Comparison of ENCODE assay signal across 19 cellular contexts in the genomic region with DNA sequence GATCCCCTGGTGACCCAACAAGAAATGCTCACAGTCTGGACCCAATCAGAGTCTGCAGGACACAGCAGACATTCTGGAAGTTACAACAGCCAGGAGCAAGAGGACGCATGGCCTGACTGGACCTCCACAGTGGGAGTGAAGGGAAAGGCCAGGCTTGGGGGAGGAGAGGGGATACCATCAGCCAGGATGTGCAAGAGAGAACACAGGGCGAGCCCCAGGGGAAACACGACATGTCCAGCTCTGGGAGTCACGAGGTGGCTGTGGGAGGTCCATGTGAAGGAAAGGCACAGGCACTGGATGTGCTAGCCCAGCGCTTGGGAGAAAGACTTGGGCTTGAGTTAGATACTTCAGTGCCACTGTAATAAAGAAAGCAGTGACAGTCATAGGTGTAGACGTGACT.
"Had no signal": no experiment of that assay in that cellular context is flagged by ENCODE, and none has a peak within 500 bp of the region (broad histone marks: within the 10 kb centered on the region; RNA-seq: fewer than 3 reads in every experiment).

No MANE protein-coding gene starts in this region.

- H3K27ac Mint-ChIP-seq: endodermal cell had no signal

- H3K27ac ChIP-seq: brain microvascular endothelial cell, colonic mucosa, esophagus squamous epithelium, upper lobe of left lung had no signal

- H3K4me1 ChIP-seq: colonic mucosa, esophagus squamous epithelium had no signal

- H3K4me3 ChIP-seq: colonic mucosa, esophagus squamous epithelium, upper lobe of left lung had no signal

- DNase-seq: activated CD4-positive, alpha-beta T cell treated with anti-CD3 and anti-CD28 coated beads for 4 hours; activated CD4-positive, alpha-beta T cell treated with anti-CD3 and anti-CD28 coated beads, Interleukin-2, amount 50 U/mL, for 48 hours; activated CD4-positive, CD25-positive, alpha-beta regulatory T cell; activated CD8-positive, alpha-beta memory T cell treated with anti-CD3 and anti-CD28 coated beads, Interleukin-2, amount 50 U/mL, for 48 hours; activated naive CD4-positive, alpha-beta T cell treated with Interleukin-2 at 50 U/mL for 16 hours; activated T-cell treated with anti-CD3 and anti-CD28 coated beads, Interleukin-2, amount 50 U/mL, for 48 hours; anterior cingulate cortex; brain microvascular endothelial cell; colonic mucosa; endodermal cell; esophagus squamous epithelium; nephron progenitor cell; occipital lobe; stimulated activated CD4-positive, alpha-beta T cell treated with anti-CD3 and anti-CD28 coated beads, Interleukin-12 subunit alpha, Interleukin-12 subunit beta, amount 100 ng/mL, for 4 hours; stimulated activated CD4-positive, alpha-beta T cell treated with anti-CD3 and anti-CD28 coated beads, Interleukin-4, amount 100 ng/mL, for 4 hours; stimulated activated naive CD8-positive, alpha-beta T cell treated with anti-CD3 and anti-CD28 coated beads, Interleukin-15, Interleukin-2, amounts not matched to agents 100 U/mL and 50 U/mL, for 24 hours; T1000; upper lobe of left lung had no signal

- H3K4me3 Mint-ChIP-seq: central memory CD8-positive, alpha-beta T cell; endodermal cell; nephron progenitor cell had no signal

- H3K27me3 ChIP-seq: brain microvascular endothelial cell, colonic mucosa, esophagus squamous epithelium, upper lobe of left lung had no signal

- H3K9me3 Mint-ChIP-seq: central memory CD8-positive, alpha-beta T cell; endodermal cell had no signal

- H3K9me3 ChIP-seq: colonic mucosa, esophagus squamous epithelium, upper lobe of left lung had no signal

- H3K4me1 Mint-ChIP-seq: central memory CD8-positive, alpha-beta T cell; endodermal cell had no signal

- H3K36me3 ChIP-seq: brain microvascular endothelial cell, colonic mucosa, esophagus squamous epithelium, upper lobe of left lung had no signal
